ENCODE assay signal across 2 cellular contexts in genomic region chr15:66634540-66634939, GRCh38.
TF ChIP-seq lines count a peak whose summit lies in the region.

No MANE protein-coding gene starts in this region.

TF ChIP-seq in K562, 482 proteins besides CTCF, POLR2A, EP300 and RAD21:
- TF ChIP-seq ZFP36 (IDR thresholded peaks at IDR 0.05; ENCODE audit: low read depth, low read length, partially characterized antibody) (peak; percentile 28), ELK1 (CRISPR knock-in tag; IDR thresholded peaks at IDR 0.05) (no peak)

TF ChIP-seq in SK-N-SH, 30 proteins besides CTCF, POLR2A, EP300 and RAD21:
- TF ChIP-seq SMC3 (IDR thresholded peaks at IDR 0.05; ENCODE audit: low read depth, low read length) (no peak), POLR2AphosphoS5 (IDR thresholded peaks at IDR 0.05; ENCODE audit: low read depth, low read length) (no peak), REST (IDR thresholded peaks at IDR 0.05; ENCODE audit: low read depth, low read length) (no peak), TCF12 (IDR thresholded peaks at IDR 0.05) (no peak), PBX3 (IDR thresholded peaks at IDR 0.05) (no peak), NRF1 (IDR thresholded peaks at IDR 0.05; ENCODE audit: low read depth, low read length) (no peak), RCOR1 (IDR thresholded peaks at IDR 0.05; ENCODE audit: low read length) (no peak), YY1 (IDR thresholded peaks at IDR 0.05; ENCODE audit: low read depth) (no peak), RFX5 (IDR thresholded peaks at IDR 0.05; ENCODE audit: low read length) (no peak), IRF3 (IDR thresholded peaks at IDR 0.05; ENCODE audit: low read depth, low read length) (no peak), USF2 (IDR thresholded peaks at IDR 0.05; ENCODE audit: borderline replicate concordance, low read depth, low read length) (no peak), GABPA (IDR thresholded peaks at IDR 0.05; ENCODE audit: low read depth) (no peak), TAF1 (IDR thresholded peaks at IDR 0.05; ENCODE audit: borderline replicate concordance, low read depth, low read length) (no peak), FOSL2 (IDR thresholded peaks at IDR 0.05; ENCODE audit: borderline replicate concordance, low read depth) (no peak)
- TF ChIP-seq, protein P1, sequence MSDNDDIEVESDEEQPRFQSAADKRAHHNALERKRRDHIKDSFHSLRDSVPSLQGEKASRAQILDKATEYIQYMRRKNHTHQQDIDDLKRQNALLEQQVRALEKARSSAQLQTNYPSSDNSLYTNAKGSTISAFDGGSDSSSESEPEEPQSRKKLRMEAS (IDR thresholded peaks at IDR 0.05; ENCODE audit: low read depth): no peak
